1 cellular context compared by ENCODE assay signal in genomic region chr17:57945999-57946797, GRCh38.
TF ChIP-seq lines count a peak whose summit lies in the region.

No MANE protein-coding gene starts in this region.

TF ChIP-seq in K562, 482 proteins besides CTCF, POLR2A, EP300 and RAD21 (continued from another document):
- no peak for TF ChIP-seq RNF219 (CRISPR knock-in tag; IDR thresholded peaks at IDR 0.05)
- TF ChIP-seq KDM2B (CRISPR knock-in tag; IDR thresholded peaks at IDR 0.05), result no peak
- no peak for TF ChIP-seq PATZ1 (CRISPR knock-in tag; IDR thresholded peaks at IDR 0.05; ENCODE audit: borderline replicate concordance)
- TF ChIP-seq FOXM1 (IDR thresholded peaks at IDR 0.05; ENCODE audit: low read depth), result no peak
- no peak for TF ChIP-seq FOXM1 (CRISPR knock-in tag; IDR thresholded peaks at IDR 0.05; ENCODE audit: low read depth)
- no peak for TF ChIP-seq ZNF212 (CRISPR knock-in tag; IDR thresholded peaks at IDR 0.05)
- no peak for TF ChIP-seq CBX8 (IDR thresholded peaks at IDR 0.05; ENCODE audit: borderline replicate concordance, extremely low read depth, low read depth, low read length, poor library complexity, severe bottlenecking)
